8 cellular contexts compared by ENCODE assay signal in genomic region chr17:21213491-21214014, GRCh38. TPM values are rescaled to one million over a fixed set of nuclear protein-coding genes. Genes with fewer than 3 reads are reported as not detected.
A peak's percentile ranks its signal among the peaks of the same experiment; 100 is the strongest.
DNase-seq lines count a peak whose midpoint lies in the region; ATAC-seq and TF ChIP-seq lines count a peak whose summit lies in the region.

No MANE protein-coding gene starts in this region.

- no peaks in the 10 kb centered on the region for H3K9me2 ChIP-seq in OCI-LY7 (ENCODE audit: insufficient read depth, low read length)

- peak overlapping the region; percentile 54 for H2AFZ ChIP-seq in OCI-LY7 (ENCODE audit: low read length)

- POLR2A ChIA-PET in OCI-LY7 (lab: Charles Lee): interaction anchor here (0.6 to 1.2 kb wide), 4 partner anchors 20 to 171 kb away, joined by 3 to 4 read pairs (median 4); partner anchors contain the start of gene USP22

- H3K27ac Mint-ChIP-seq in central memory CD8-positive, alpha-beta T cell (ENCODE audit: low read depth): peak overlapping the region; percentile 94

- H3K9me3 ChIP-seq in OCI-LY7 (ENCODE audit: low read length) (no peaks in the 10 kb centered on the region), stomach smooth muscle (ENCODE audit: control insufficient read depth in 2 of 2, low read length in 2 of 2) (no peaks in the 10 kb centered on the region)

- BruUV-seq in OCI-LY7 (replicated peaks; lab: Mats Ljungman, UMichigan): no TSS peak

- H3K27me3 ChIP-seq in stomach smooth muscle (ENCODE audit: control insufficient read depth in 1 of 2, insufficient read depth in 2 of 2, low read length in 2 of 2): no peaks in the 10 kb centered on the region

- peak overlapping the region; percentile 60 for H3K27ac ChIP-seq in OCI-LY7 (ENCODE audit: low read depth, low read length, poor library complexity, severe bottlenecking)
- peak overlapping the region; percentile 91 for H3K27ac ChIP-seq in stomach smooth muscle (ENCODE audit: low read length)

- 0 to 1% methylated on average over 43 to 44 of the region's 44 CpGs for WGBS in lower leg skin, 2 donors

- H3K9ac ChIP-seq in stomach smooth muscle (ENCODE audit: low read length in 2 of 2): peak overlapping the region; percentile 94 to 95

- ATAC-seq in HG02938 (IDR thresholded peaks at IDR 0.05; ENCODE audit: unreplicated experiment): peak; percentile 18
- peak; percentile 2 for ATAC-seq in central memory CD8-positive, alpha-beta T cell (replicated peaks; ENCODE audit: extremely low read depth, poor library complexity, severe bottlenecking)

- peak; percentile 25 for DNase-seq in stimulated activated CD4-positive, alpha-beta T cell treated with anti-CD3 and anti-CD28 coated beads, Interleukin-1b, Interleukin-23, amount 100 ng/mL, for 48 hours
- no peak for DNase-seq in stimulated activated CD4-positive, alpha-beta T cell treated with anti-CD3 and anti-CD28 coated beads, Interleukin-12 subunit alpha, Interleukin-12 subunit beta, amount 100 ng/mL, for 4 hours
- DNase-seq in OCI-LY7 (ENCODE audit: low spot score) (peak; percentile 46), lower leg skin (ENCODE audit: low spot score in 2 of 2) (peak in 1 of 2 donors; percentile 89), SHP77 treated with DMSO at 0.1 percent for 48 hours (lab: John Stamatoyannopoulos, UW) (no peak)
- peak in 1 of 2 donors; percentile 13 for DNase-seq in central memory CD8-positive, alpha-beta T cell (ENCODE audit: low spot score in 2 of 2)

- H3K9me3 Mint-ChIP-seq in central memory CD8-positive, alpha-beta T cell: no peaks in the 10 kb centered on the region

- peak overlapping the region; percentile 97 for H3K4me3 ChIP-seq in OCI-LY7 (ENCODE audit: low read depth, low read length, poor library complexity, severe bottlenecking)
- peak overlapping the region; percentile 72 for H3K4me3 ChIP-seq in lower leg skin (ENCODE audit: low read depth, poor library complexity, severe bottlenecking)
- peak overlapping the region; percentile 93 for H3K4me3 ChIP-seq in stomach smooth muscle (ENCODE audit: low read length in 2 of 2)

- H3K4me3 Mint-ChIP-seq in central memory CD8-positive, alpha-beta T cell: peak overlapping the region; percentile 90

- H3K79me2 ChIP-seq in OCI-LY7 (ENCODE audit: insufficient read depth, low read depth, low read length): peaks cover 63% of the 10 kb centered on the region

- intact Hi-C loops in OCI-LY7 (cut with micrococcal nuclease; ENCODE audit: unreplicated experiment): loop anchor here (1.0 to 2.0 kb wide), 5 partner anchors 62 to 171 kb away; partner anchors contain the start of genes DHRS7B and USP22
- intact Hi-C loops in lower leg skin (cut with DNase I; ENCODE audit: low total_unique reads): loop anchor here (10.0 kb wide), 1 partner anchor 89 kb away; the partner anchor contains the start of gene DHRS7B

- peaks cover 14% of the 10 kb centered on the region for H3K36me3 Mint-ChIP-seq in central memory CD8-positive, alpha-beta T cell (ENCODE audit: insufficient read depth)

- H3K36me3 ChIP-seq in OCI-LY7 (ENCODE audit: insufficient read depth, low read length) (peaks cover 50% of the 10 kb centered on the region), stomach smooth muscle (ENCODE audit: control insufficient read depth in 2 of 2, insufficient read depth in 2 of 2, low read length in 2 of 2) (peaks cover 6 to 8% of the 10 kb centered on the region in 2 donors)

- TF ChIP-seq POLR2A in lower leg skin (IDR thresholded peaks at IDR 0.05): no peak

- TF ChIP-seq CTCF in OCI-LY7 (conservative IDR thresholded peaks at IDR 0.05; ENCODE audit: low read length) (no peak), lower leg skin (IDR thresholded peaks at IDR 0.05) (no peak)

- no peaks in the 10 kb centered on the region for H3K27me3 Mint-ChIP-seq in central memory CD8-positive, alpha-beta T cell

- peaks cover 43% of the 10 kb centered on the region for H3K4me1 Mint-ChIP-seq in central memory CD8-positive, alpha-beta T cell

- H4K20me1 ChIP-seq in OCI-LY7 (ENCODE audit: insufficient read depth, low read length): peaks cover 32% of the 10 kb centered on the region

- H3K4me2 ChIP-seq in OCI-LY7 (ENCODE audit: low read length): peak overlapping the region; percentile 95

- H3K4me1 ChIP-seq in OCI-LY7 (ENCODE audit: insufficient read depth, low read length, poor library complexity, severe bottlenecking) (peaks cover 27% of the 10 kb centered on the region), stomach smooth muscle (ENCODE audit: control insufficient read depth, insufficient read depth, low read length) (peaks cover 33% of the 10 kb centered on the region)

- CTCF ChIA-PET in OCI-LY7 (lab: Charles Lee; ENCODE audit: unreplicated experiment): interaction anchor here (0.6 to 1.3 kb wide), 2 partner anchors 93 to 97 kb away, joined by 3 to 4 read pairs; no protein-coding TSS in a partner anchor

RNA-seq across cellular contexts. Expression of gene TMEM11, which starts 0.4 kb away (rescaled TPM):
- 26.8 and 27.3 TPM in 2 replicates for total RNA-seq in OCI-LY7 (2014; rRNA removed; shearing (Covaris generic))
- total RNA-seq in OCI-LY7 (2022): 32.7 and 34.0 TPM in 2 replicates
- 10 to 100 TPM; 30.0 to 43.5 (median 37.0) TPM for total RNA-seq in lower leg skin

RNA-seq across cellular contexts. Expression of gene NATD1, which starts 39.7 kb away (rescaled TPM):
- 0.41 and 0.85 TPM in 2 replicates for total RNA-seq in OCI-LY7 (2014; rRNA removed; shearing (Covaris generic))
- total RNA-seq in OCI-LY7 (2022): 6.0 and 6.8 TPM in 2 replicates
- total RNA-seq in lower leg skin: 10 to 100 TPM; 12.3 to 18.8 (median 16.0) TPM

Comparison
In these comparisons a context has a peak if more than half of its experiments do, and no peak if none do; other contexts are left out.
1. DNase-seq: peak in stimulated activated CD4-positive, alpha-beta T cell treated with anti-CD3 and anti-CD28 coated beads, Interleukin-1b, Interleukin-23, amount 100 ng/mL, for 48 hours (single experiment) and OCI-LY7 (single experiment); none in stimulated activated CD4-positive, alpha-beta T cell treated with anti-CD3 and anti-CD28 coated beads, Interleukin-12 subunit alpha, Interleukin-12 subunit beta, amount 100 ng/mL, for 4 hours (single experiment) and SHP77 treated with DMSO at 0.1 percent for 48 hours (single experiment).
2. Peak in every context shown above with its lines, with median percentiles within 50 percentile points of each other: H3K4me3 ChIP-seq.